In the genomic region with DNA sequence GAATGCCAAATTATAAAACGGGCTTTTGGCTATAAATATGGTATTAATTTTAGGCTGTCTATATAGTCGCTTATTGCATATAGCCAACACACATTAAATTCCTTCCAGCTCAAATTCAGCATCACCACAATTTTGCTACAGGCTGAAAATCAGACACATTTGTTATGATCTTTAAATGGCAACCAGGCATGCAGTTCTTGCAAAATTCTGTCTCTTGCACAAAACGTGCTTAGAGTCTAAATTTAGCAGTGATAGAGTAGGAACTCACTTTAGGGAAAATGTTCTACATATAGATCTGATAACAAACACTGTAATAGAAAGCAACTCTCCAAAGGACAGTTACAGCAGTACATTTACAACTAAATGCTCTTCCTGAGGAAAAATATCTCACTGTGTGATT, we compare ENCODE assay signal across 16 cellular contexts.
DNase-seq lines count a peak whose midpoint lies in the region; ATAC-seq and TF ChIP-seq lines count a peak whose summit lies in the region.
"Had no signal": no experiment of that assay in that cellular context is flagged by ENCODE, and none has a peak within 500 bp of the region (broad histone marks: within the 10 kb centered on the region; RNA-seq: fewer than 3 reads in every experiment).

No MANE protein-coding gene starts in this region.

- H3K36me3 ChIP-seq in DND-41 (ENCODE audit: insufficient read depth, low read length) (peaks cover 99% of the 10 kb centered on the region), parathyroid adenoma (ENCODE audit: control insufficient read depth, insufficient read depth, low read length) (no peaks in the 10 kb centered on the region), MM.1S (replicated peaks; ENCODE audit: insufficient read depth, low read length) (peaks cover 14% of the 10 kb centered on the region; the same call in 1 of the 2 replicates)

- H3K9ac ChIP-seq in DND-41 (ENCODE audit: low read depth, low read length) (no peak overlapping the region), parathyroid adenoma (no peak overlapping the region), MM.1S (ENCODE audit: low read length) (no peak overlapping the region)

- TF ChIP-seq CTCF in DND-41 (IDR thresholded peaks at IDR 0.05; ENCODE audit: borderline replicate concordance, extremely low read depth, low read length, poor library complexity, severe bottlenecking), result no peak
- TF ChIP-seq CTCF in parathyroid adenoma (IDR thresholded peaks at IDR 0.05), result no peak
- no peak for TF ChIP-seq CTCF in MM.1S (IDR thresholded peaks at IDR 0.05; ENCODE audit: low read length)
- TF ChIP-seq CTCF in CD4-positive, alpha-beta T cell (IDR thresholded peaks at IDR 0.05), result no peak

- no peaks in the 10 kb centered on the region for H3K9me3 Mint-ChIP-seq in CD4-positive, alpha-beta T cell
- H3K9me3 Mint-ChIP-seq: CD4-positive, alpha-beta memory T cell; effector memory CD8-positive, alpha-beta T cell; WTC11 had no signal

- H3K27me3 ChIP-seq in DND-41 (ENCODE audit: insufficient read depth, low read length, poor library complexity) (no peaks in the 10 kb centered on the region), parathyroid adenoma (ENCODE audit: control insufficient read depth, insufficient read depth, low read length) (no peaks in the 10 kb centered on the region), MM.1S (replicated peaks; ENCODE audit: insufficient read depth, low read length) (no peaks in the 10 kb centered on the region)
- H3K27me3 ChIP-seq in CD4-positive, alpha-beta T cell (ENCODE audit: control insufficient read depth, insufficient read depth, low read length), result no peaks in the 10 kb centered on the region
- H3K27me3 ChIP-seq: adrenal gland, pancreas, stomach had no signal

- CTCF ChIA-PET in CD4-positive, alpha-beta T cell (lab: Charles Lee), result no interaction called here

- H3K4me3 Mint-ChIP-seq in CD4-positive, alpha-beta T cell, result no peak overlapping the region
- H3K4me3 Mint-ChIP-seq: CD4-positive, alpha-beta memory T cell; effector memory CD8-positive, alpha-beta T cell; WTC11 had no signal

- no peak overlapping the region for H3K4me3 ChIP-seq in DND-41 (ENCODE audit: low read depth in 1 of 2, low read length in 2 of 2)
- no peak overlapping the region for H3K4me3 ChIP-seq in parathyroid adenoma (ENCODE audit: low read depth, low read length)
- H3K4me3 ChIP-seq in MM.1S (ENCODE audit: low read length), result no peak overlapping the region
- H3K4me3 ChIP-seq: adrenal gland, pancreas, stomach had no signal

- no peak overlapping the region for H3K27ac Mint-ChIP-seq in CD4-positive, alpha-beta T cell
- H3K27ac Mint-ChIP-seq: effector memory CD8-positive, alpha-beta T cell; WTC11 had no signal

- ATAC-seq in DND-41 (ENCODE audit: insufficient read depth, low read depth), result no peak
- no peak for ATAC-seq in GM21717 (IDR thresholded peaks at IDR 0.05; ENCODE audit: unreplicated experiment)
- no peak for ATAC-seq in CD4-positive, alpha-beta T cell (ENCODE audit: poor library complexity)
- ATAC-seq: effector memory CD8-positive, alpha-beta T cell; pancreas; Right ventricle myocardium inferior; WTC11 had no signal

- H3K9me2 ChIP-seq in MM.1S (replicated peaks; ENCODE audit: insufficient read depth, low read length), result no peaks in the 10 kb centered on the region

- no peaks in the 10 kb centered on the region for H3K9me3 ChIP-seq in DND-41 (ENCODE audit: insufficient read depth, low read length, severe bottlenecking)
- H3K9me3 ChIP-seq in parathyroid adenoma (ENCODE audit: control insufficient read depth, low read length), result no peaks in the 10 kb centered on the region
- no peaks in the 10 kb centered on the region for H3K9me3 ChIP-seq in MM.1S (replicated peaks; ENCODE audit: insufficient read depth, low read length)
- H3K9me3 ChIP-seq in CD4-positive, alpha-beta T cell (ENCODE audit: control insufficient read depth, low read length), result no peaks in the 10 kb centered on the region
- H3K9me3 ChIP-seq: pancreas, stomach had no signal

- no peaks in the 10 kb centered on the region for H3K79me2 ChIP-seq in DND-41 (ENCODE audit: insufficient read depth, low read length)
- no peaks in the 10 kb centered on the region for H3K79me2 ChIP-seq in parathyroid adenoma
- H3K79me2 ChIP-seq in MM.1S (ENCODE audit: low read length), result no peaks in the 10 kb centered on the region

- H3K4me1 Mint-ChIP-seq in CD4-positive, alpha-beta T cell (ENCODE audit: low read depth), result no peaks in the 10 kb centered on the region
- H3K4me1 Mint-ChIP-seq: WTC11 had no signal

- no peaks in the 10 kb centered on the region for H3K27me3 Mint-ChIP-seq in CD4-positive, alpha-beta T cell
- H3K27me3 Mint-ChIP-seq: CD4-positive, alpha-beta memory T cell; effector memory CD8-positive, alpha-beta T cell had no signal

- no peaks in the 10 kb centered on the region for H3K4me1 ChIP-seq in DND-41 (ENCODE audit: insufficient read depth, low read length)
- H3K4me1 ChIP-seq in parathyroid adenoma, result peaks cover 25% of the 10 kb centered on the region
- 0 out of 2 replicates have a peak, but pooled peaks cover 3% of the 10 kb centered on the region for H3K4me1 ChIP-seq in MM.1S (ENCODE audit: low read length)

- H3K4me2 ChIP-seq in DND-41 (ENCODE audit: insufficient read depth, low read length), result no peak overlapping the region
- H3K4me2 ChIP-seq in parathyroid adenoma (ENCODE audit: low read length), result peak overlapping the region; percentile 3
- no peak overlapping the region for H3K4me2 ChIP-seq in MM.1S (ENCODE audit: low read depth, low read length)

- H2AFZ ChIP-seq in DND-41 (ENCODE audit: low read depth, low read length), result no peak overlapping the region
- H2AFZ ChIP-seq in parathyroid adenoma, result no peak overlapping the region
- no peak overlapping the region for H2AFZ ChIP-seq in MM.1S (ENCODE audit: low read length)

- POLR2A ChIA-PET in CD4-positive, alpha-beta T cell (lab: Charles Lee), result interaction anchor here (0.6 kb wide), 1 partner anchor 1127 kb away, joined by 4 read pairs; no protein-coding TSS in a partner anchor

- 0 out of 2 replicates have a peak overlapping the region, but pooled peaks have one; percentile 11 for H3K27ac ChIP-seq in DND-41 (ENCODE audit: low read length)
- H3K27ac ChIP-seq in cingulate gyrus (ENCODE audit: low read depth, low read length), result peak overlapping the region; percentile 65
- H3K27ac ChIP-seq in parathyroid adenoma, result peak overlapping the region; percentile 30
- H3K27ac ChIP-seq in MM.1S (ENCODE audit: low read length), result no peak overlapping the region
- no peak overlapping the region for H3K27ac ChIP-seq in CD4-positive, alpha-beta T cell (ENCODE audit: low read depth, low read length)
- H3K27ac ChIP-seq: adrenal gland, pancreas, stomach had no signal

- H4K20me1 ChIP-seq in DND-41 (ENCODE audit: insufficient read depth, low read length), result no peaks in the 10 kb centered on the region
- H4K20me1 ChIP-seq in MM.1S (ENCODE audit: insufficient read depth, low read length), result no peaks in the 10 kb centered on the region

- intact Hi-C loops in CD4-positive, alpha-beta T cell (cut with DNase I, micrococcal nuclease), result no loop called here

- 0 out of 2 replicates have a peak, but pooled peaks cover 4% of the 10 kb centered on the region for H3F3A ChIP-seq in MM.1S (ENCODE audit: insufficient read depth, low read length)

- peaks cover 73% of the 10 kb centered on the region for H3K36me3 Mint-ChIP-seq in CD4-positive, alpha-beta T cell (ENCODE audit: low read depth)

- no peak for DNase-seq in DND-41
- peak; percentile 62 for DNase-seq in MV-4-11 (lab: John Stamatoyannopoulos, UW)
- DNase-seq in MM.1S, result no peak
- no peak for DNase-seq in SW480 (ENCODE audit: low spot score)
- DNase-seq in CD4-positive, alpha-beta T cell, result no peak
- DNase-seq: adrenal gland; CD4-positive, alpha-beta memory T cell; effector memory CD8-positive, alpha-beta T cell; pancreas; stimulated activated CD4-positive, alpha-beta T cell treated with anti-CD3 and anti-CD28 coated beads, Interleukin-2, amount 100 ng/mL, for 48 hours; stomach had no signal

Comparison
In these comparisons a context has a peak if more than half of its experiments do, and no peak if none do; other contexts are left out.
1. H3K27ac ChIP-seq: peak in DND-41 (single experiment), cingulate gyrus (single experiment) and parathyroid adenoma (single experiment); none in MM.1S (single experiment) and CD4-positive, alpha-beta T cell (single experiment).